ENCODE assay signal across 29 cellular contexts in genomic region chr22:19253143-19253542, GRCh38.
"Had no signal": no experiment of that assay in that cellular context is flagged by ENCODE, and none has a peak within 500 bp of the region (broad histone marks: within the 10 kb centered on the region; RNA-seq: fewer than 3 reads in every experiment).

No MANE protein-coding gene starts in this region.

- H3K27me3 ChIP-seq: neural progenitor cell, neutrophil, ovary, right lobe of liver, sigmoid colon, stomach, thyroid gland, tibial nerve, upper lobe of left lung, uterus had no signal

- H3K36me3 ChIP-seq: neural progenitor cell, ovary, right lobe of liver, sigmoid colon, thoracic aorta, thyroid gland, uterus had no signal

- H3K4me3 Mint-ChIP-seq: naive thymus-derived CD4-positive, alpha-beta T cell; natural killer cell; nephron; neural progenitor cell; stimulated activated effector memory CD8-positive, alpha-beta T cell treated with anti-CD3 and anti-CD28 coated beads, Interleukin-12 subunit alpha, Interleukin-12 subunit beta, amount 100 ng/mL, for 72 hours; stimulated activated naive B cell treated with anti-CD40 and anti-IgM and Interleukin-4, amounts not matched to agents 10 μg/mL and 1 μg/mL and 100 μg/mL, for 72 hours; stimulated activated naive CD8-positive, alpha-beta T cell treated with anti-CD3 and anti-CD28 coated beads, Interleukin-15, Interleukin-2, amounts not matched to agents 100 ng/mL and 50 ng/mL, for 24 hours had no signal

- DNase-seq: naive thymus-derived CD4-positive, alpha-beta T cell; natural killer cell; nucleus accumbens; ovary; psoas muscle; right cardiac atrium; right lobe of liver; sigmoid colon; small intestine; stimulated activated CD4-positive, alpha-beta T cell treated with anti-CD3 and anti-CD28 coated beads, Interleukin-15, amount 100 ng/mL, for 24 hours; stimulated activated CD4-positive, alpha-beta T cell treated with anti-CD3 and anti-CD28 coated beads, Interleukin-2, amount 100 ng/mL, for 24 hours; stimulated activated CD4-positive, alpha-beta T cell treated with anti-CD3 and anti-CD28 coated beads, Interleukin-2, amount 100 ng/mL, for 48 hours; stimulated activated CD4-positive, alpha-beta T cell treated with anti-CD3 and anti-CD28 coated beads, Interleukin-4, amount 100 ng/mL, for 24 hours; stimulated activated naive B cell treated with anti-CD40 and anti-IgM and Interleukin-4, amounts not matched to agents 10 μg/mL and 1 μg/mL and 100 μg/mL, for 72 hours; stimulated activated naive CD4-positive, alpha-beta T cell treated with Interleukin-2 at 50 U/mL for 16 hours; stomach; thyroid gland; trophoblast cell; uterus had no signal

- H3K9me3 ChIP-seq: neutrophil, ovary, psoas muscle, right lobe of liver, stomach, thoracic aorta, thyroid gland, upper lobe of left lung, uterus had no signal

- H3K4me1 Mint-ChIP-seq: naive thymus-derived CD4-positive, alpha-beta T cell; natural killer cell; nephron; neural progenitor cell; stimulated activated effector memory CD8-positive, alpha-beta T cell treated with anti-CD3 and anti-CD28 coated beads, Interleukin-12 subunit alpha, Interleukin-12 subunit beta, amount 100 ng/mL, for 72 hours; stimulated activated naive B cell treated with anti-CD40 and anti-IgM and Interleukin-4, amounts not matched to agents 10 μg/mL and 1 μg/mL and 100 μg/mL, for 72 hours had no signal

- ATAC-seq: naive thymus-derived CD4-positive, alpha-beta T cell; natural killer cell; right cardiac atrium; right lobe of liver; stimulated activated effector memory CD8-positive, alpha-beta T cell treated with anti-CD3 and anti-CD28 coated beads, Interleukin-12 subunit alpha, Interleukin-12 subunit beta, amount 100 ng/mL, for 72 hours; stimulated activated naive B cell treated with anti-CD40 and anti-IgM and Interleukin-4, amounts not matched to agents 10 μg/mL and 1 μg/mL and 100 μg/mL, for 72 hours had no signal

- H3K27ac Mint-ChIP-seq: naive thymus-derived CD4-positive, alpha-beta T cell; natural killer cell; nephron; neural progenitor cell; progenitor cell of endocrine pancreas; stimulated activated effector memory CD8-positive, alpha-beta T cell treated with anti-CD3 and anti-CD28 coated beads, Interleukin-12 subunit alpha, Interleukin-12 subunit beta, amount 100 ng/mL, for 72 hours; stimulated activated naive B cell treated with anti-CD40 and anti-IgM and Interleukin-4, amounts not matched to agents 10 μg/mL and 1 μg/mL and 100 μg/mL, for 72 hours; stimulated activated naive CD8-positive, alpha-beta T cell treated with anti-CD3 and anti-CD28 coated beads, Interleukin-15, Interleukin-2, amounts not matched to agents 100 ng/mL and 50 ng/mL, for 24 hours had no signal

- H3K27me3 Mint-ChIP-seq: progenitor cell of endocrine pancreas; stimulated activated naive B cell treated with anti-CD40 and anti-IgM and Interleukin-4, amounts not matched to agents 10 μg/mL and 1 μg/mL and 100 μg/mL, for 72 hours; stimulated activated naive CD8-positive, alpha-beta T cell treated with anti-CD3 and anti-CD28 coated beads, Interleukin-15, Interleukin-2, amounts not matched to agents 100 ng/mL and 50 ng/mL, for 24 hours had no signal

- H3K27ac ChIP-seq: neural progenitor cell, neutrophil, ovary, parathyroid adenoma, psoas muscle, right lobe of liver, sigmoid colon, stomach, thoracic aorta, thyroid gland, tibial nerve, upper lobe of left lung, uterus had no signal

- H3K36me3 Mint-ChIP-seq: natural killer cell; stimulated activated effector memory CD8-positive, alpha-beta T cell treated with anti-CD3 and anti-CD28 coated beads, Interleukin-12 subunit alpha, Interleukin-12 subunit beta, amount 100 ng/mL, for 72 hours; stimulated activated naive B cell treated with anti-CD40 and anti-IgM and Interleukin-4, amounts not matched to agents 10 μg/mL and 1 μg/mL and 100 μg/mL, for 72 hours had no signal

- H3K4me1 ChIP-seq: neural progenitor cell, parathyroid adenoma, psoas muscle, right lobe of liver, sigmoid colon, stomach, thyroid gland, tibial nerve, upper lobe of left lung, uterus had no signal

- H3K4me3 ChIP-seq: neural progenitor cell, ovary, psoas muscle, right lobe of liver, sigmoid colon, stomach, thoracic aorta, thyroid gland, tibial nerve, upper lobe of left lung, uterus had no signal

- H3K9me3 Mint-ChIP-seq: natural killer cell; stimulated activated effector memory CD8-positive, alpha-beta T cell treated with anti-CD3 and anti-CD28 coated beads, Interleukin-12 subunit alpha, Interleukin-12 subunit beta, amount 100 ng/mL, for 72 hours; stimulated activated naive CD8-positive, alpha-beta T cell treated with anti-CD3 and anti-CD28 coated beads, Interleukin-15, Interleukin-2, amounts not matched to agents 100 ng/mL and 50 ng/mL, for 24 hours had no signal
